Comparison of ENCODE assay signal across 8 cellular contexts in genomic region chr6:70668499-70668812, GRCh38. TPM values are rescaled to one million over a fixed set of nuclear protein-coding genes. Genes with fewer than 3 reads are reported as not detected.
DNase-seq lines count a peak whose midpoint lies in the region; ATAC-seq and TF ChIP-seq lines count a peak whose summit lies in the region.

No MANE protein-coding gene starts in this region.

- TF ChIP-seq CTCF in mesothelial cell of epicardium (IDR thresholded peaks at IDR 0.05; ENCODE audit: unreplicated experiment) = no peak

- H3K4me3 ChIP-seq in aorta (ENCODE audit: low read length in 2 of 2) = peak overlapping the region; percentile 46 to 98

- peaks cover 4% of the 10 kb centered on the region for H3K36me3 Mint-ChIP-seq in stimulated activated naive CD8-positive, alpha-beta T cell treated with anti-CD3 and anti-CD28 coated beads, Interleukin-15, Interleukin-2, amounts not matched to agents 100 ng/mL and 50 ng/mL, for 24 hours (ENCODE audit: low read depth)
- H3K36me3 Mint-ChIP-seq in mesothelial cell of epicardium = no peaks in the 10 kb centered on the region

- H3K27me3 Mint-ChIP-seq in stimulated activated naive CD8-positive, alpha-beta T cell treated with anti-CD3 and anti-CD28 coated beads, Interleukin-15, Interleukin-2, amounts not matched to agents 100 ng/mL and 50 ng/mL, for 24 hours = no peaks in the 10 kb centered on the region
- H3K27me3 Mint-ChIP-seq in mesothelial cell of epicardium (ENCODE audit: low read depth) = peaks cover 2% of the 10 kb centered on the region

- H3K27ac ChIP-seq in caudate nucleus (ENCODE audit: low read depth, low read length) (peak overlapping the region; percentile 90), aorta (ENCODE audit: low read depth in 1 of 2, low read length in 2 of 2) (peak overlapping the region in 1 of 2 donors; percentile 76)

- H3K4me3 Mint-ChIP-seq in stimulated activated naive CD8-positive, alpha-beta T cell treated with anti-CD3 and anti-CD28 coated beads, Interleukin-15, Interleukin-2, amounts not matched to agents 100 ng/mL and 50 ng/mL, for 24 hours = peak overlapping the region; percentile 88
- H3K4me3 Mint-ChIP-seq in mesothelial cell of epicardium = peak overlapping the region; percentile 79

- H3K27ac Mint-ChIP-seq in stimulated activated naive CD8-positive, alpha-beta T cell treated with anti-CD3 and anti-CD28 coated beads, Interleukin-15, Interleukin-2, amounts not matched to agents 100 ng/mL and 50 ng/mL, for 24 hours = peak overlapping the region; percentile 56
- peak overlapping the region; percentile 89 for H3K27ac Mint-ChIP-seq in mesothelial cell of epicardium

- peaks cover 0 to 2% of the 10 kb centered on the region in 2 donors for H3K36me3 ChIP-seq in aorta (ENCODE audit: control insufficient read depth in 1 of 2, insufficient read depth in 2 of 2, low read length in 1 of 2)

- no peak for ATAC-seq in stimulated activated naive CD8-positive, alpha-beta T cell treated with anti-CD3 and anti-CD28 coated beads, Interleukin-15, Interleukin-2, amounts not matched to agents 100 U/mL and 50 U/mL, for 24 hours
- ATAC-seq in aorta (ENCODE audit: low FRiP score) = no peak

- WGBS in aorta, 2 donors = 0 to 2% methylated on average over 8 of the region's 8 CpGs

- H3K4me1 ChIP-seq in aorta (ENCODE audit: control insufficient read depth in 1 of 2, insufficient read depth in 2 of 2, low read length in 2 of 2) = peaks cover 3% of the 10 kb centered on the region in 2 donors

- H3K9me3 Mint-ChIP-seq in stimulated activated naive CD8-positive, alpha-beta T cell treated with anti-CD3 and anti-CD28 coated beads, Interleukin-15, Interleukin-2, amounts not matched to agents 100 ng/mL and 50 ng/mL, for 24 hours = peaks cover 6% of the 10 kb centered on the region
- no peaks in the 10 kb centered on the region for H3K9me3 Mint-ChIP-seq in mesothelial cell of epicardium

- DNase-seq in stimulated activated naive CD8-positive, alpha-beta T cell treated with anti-CD3 and anti-CD28 coated beads, Interleukin-15, Interleukin-2, amounts not matched to agents 100 U/mL and 50 U/mL, for 24 hours = no peak
- peak; percentile 57 for DNase-seq in NCI-H146 treated with DMSO at 0.1 percent for 48 hours (lab: John Stamatoyannopoulos, UW; ENCODE audit: unreplicated experiment)
- peak in 2 of 61 donors; percentile 27 to 51 for DNase-seq in caudate nucleus (lab: John Stamatoyannopoulos, UW)
- DNase-seq in mesothelial cell of epicardium (ENCODE audit: low spot score in 2 of 2, unreplicated experiment in 2 of 2) = no peak
- no peak for DNase-seq in aorta
- no peak for DNase-seq in OCI-M2 (lab: John Stamatoyannopoulos, UW; ENCODE audit: unreplicated experiment)
- no peak for DNase-seq in mesenteric fat pad (ENCODE audit: low spot score)

- peaks cover 64% of the 10 kb centered on the region for H3K4me1 Mint-ChIP-seq in stimulated activated naive CD8-positive, alpha-beta T cell treated with anti-CD3 and anti-CD28 coated beads, Interleukin-15, Interleukin-2, amounts not matched to agents 100 ng/mL and 50 ng/mL, for 24 hours (ENCODE audit: low read depth)
- H3K4me1 Mint-ChIP-seq in mesothelial cell of epicardium = peaks cover 29% of the 10 kb centered on the region

- intact Hi-C loops in aorta (cut with DNase I) = loop anchor here in 1 of 2 donors (5.0 to 10.0 kb wide), 2 partner anchors 101 to 254 kb away; partner anchors contain the start of genes FAM135A and SDHAF4

- H3K27me3 ChIP-seq in aorta (ENCODE audit: control insufficient read depth in 1 of 2, insufficient read depth in 2 of 2, low read length in 1 of 2) = no peaks in the 10 kb centered on the region

- peaks cover 2% of the 10 kb centered on the region for H3K9me3 ChIP-seq in aorta (ENCODE audit: control insufficient read depth, low read length)

RNA-seq across cellular contexts. Expression of gene SMAP1, which starts 0.8 kb away (rescaled TPM):
- total RNA-seq in mesothelial cell of epicardium (24.8 to 27.8 TPM (median 25.7 TPM) in 3 replicates), aorta (10 to 100 TPM; 24.5 to 24.7 TPM), mesenteric fat pad (27.6 TPM)
- polyA plus RNA-seq in aorta = 10 to 100 TPM; 11.6 to 18.8 TPM
